Comparison of ENCODE assay signal across 13 cellular contexts in the genomic region with DNA sequence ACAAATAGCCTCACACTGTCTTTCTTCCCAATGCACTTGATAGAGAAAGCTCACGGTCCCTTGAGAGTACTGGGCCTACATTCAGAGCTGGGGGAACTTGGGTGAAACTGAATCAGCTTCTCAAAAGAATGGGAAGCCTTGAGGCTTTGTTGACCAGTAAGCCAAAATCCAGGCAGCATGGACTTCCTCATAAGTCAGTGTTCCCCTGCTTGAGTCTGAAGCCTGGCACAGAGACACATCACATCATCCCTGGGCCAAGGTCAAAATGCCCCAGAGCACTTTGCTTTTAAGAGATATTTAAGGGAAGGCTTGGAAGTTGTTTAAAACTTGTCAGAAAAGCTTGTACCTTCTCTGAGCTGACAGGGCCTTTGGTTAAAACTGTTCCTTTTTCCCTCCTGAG.
DNase-seq lines count a peak whose midpoint lies in the region; TF ChIP-seq lines count a peak whose summit lies in the region.
"Had no signal": no experiment of that assay in that cellular context is flagged by ENCODE, and none has a peak within 500 bp of the region (broad histone marks: within the 10 kb centered on the region; RNA-seq: fewer than 3 reads in every experiment).

No MANE protein-coding gene starts in this region.

- CTCF ChIA-PET in activated CD4-positive, alpha-beta memory T cell treated with anti-CD3 and anti-CD28 coated beads, Interleukin-2, amount 10 ng/mL, durations not matched to agents 7 days and 5 days (lab: Charles Lee) = no interaction called here

- H3K4me3 ChIP-seq in ovary = no peak overlapping the region
- peak overlapping the region in 1 of 8 donors; percentile 2 for H3K4me3 ChIP-seq in spleen
- H3K4me3 ChIP-seq: A549; BLaER1 treated with 17β-estradiol and CSF1 and Interleukin-3, amounts not matched to agents 10 nM and 100 nM had no signal

- H3K4me1 ChIP-seq in ovary (ENCODE audit: insufficient read depth) (no peaks in the 10 kb centered on the region), spleen (no peaks in the 10 kb centered on the region)
- H3K4me1 ChIP-seq: A549 had no signal

- TF ChIP-seq EP300 in ovary (IDR thresholded peaks at IDR 0.05) = no peak

- intact Hi-C loops in ovary (cut with DNase I) = no loop called here
- intact Hi-C loops in spleen (cut with DNase I; ENCODE audit: low total_unique reads) = no loop called here

- H3K9me3 ChIP-seq in ovary (no peaks in the 10 kb centered on the region), spleen (no peaks in the 10 kb centered on the region)
- H3K9me3 ChIP-seq: A549; BLaER1 treated with 17β-estradiol and CSF1 and Interleukin-3, amounts not matched to agents 10 nM and 100 nM had no signal

- no peak overlapping the region for H3K4me3 Mint-ChIP-seq in activated CD4-positive, alpha-beta memory T cell treated with anti-CD3 and anti-CD28 coated beads, Interleukin-2, amount 10 ng/mL, durations not matched to agents 7 days and 5 days
- no peak overlapping the region for H3K4me3 Mint-ChIP-seq in progenitor cell of endocrine pancreas (ENCODE audit: low read depth)
- H3K4me3 Mint-ChIP-seq: CD4-positive, CD25-positive, alpha-beta regulatory T cell; H9; IgD-negative memory B cell had no signal

- no peak overlapping the region for H3K27ac Mint-ChIP-seq in activated CD4-positive, alpha-beta memory T cell treated with anti-CD3 and anti-CD28 coated beads, Interleukin-2, amount 10 ng/mL, durations not matched to agents 7 days and 5 days
- no peak overlapping the region for H3K27ac Mint-ChIP-seq in progenitor cell of endocrine pancreas
- H3K27ac Mint-ChIP-seq: CD4-positive, CD25-positive, alpha-beta regulatory T cell; H9; IgD-negative memory B cell had no signal

- H3K4me1 Mint-ChIP-seq in activated CD4-positive, alpha-beta memory T cell treated with anti-CD3 and anti-CD28 coated beads, Interleukin-2, amount 10 ng/mL, durations not matched to agents 7 days and 5 days = no peaks in the 10 kb centered on the region
- peaks cover 13% of the 10 kb centered on the region for H3K4me1 Mint-ChIP-seq in progenitor cell of endocrine pancreas (ENCODE audit: low read depth)
- H3K4me1 Mint-ChIP-seq: CD4-positive, CD25-positive, alpha-beta regulatory T cell; IgD-negative memory B cell had no signal

- no peaks in the 10 kb centered on the region for H3K27me3 Mint-ChIP-seq in activated CD4-positive, alpha-beta memory T cell treated with anti-CD3 and anti-CD28 coated beads, Interleukin-2, amount 10 ng/mL, durations not matched to agents 7 days and 5 days
- H3K27me3 Mint-ChIP-seq in progenitor cell of endocrine pancreas = peaks cover 16% of the 10 kb centered on the region
- H3K27me3 Mint-ChIP-seq: CD4-positive, CD25-positive, alpha-beta regulatory T cell; IgD-negative memory B cell had no signal

- no peaks in the 10 kb centered on the region for H3K27me3 ChIP-seq in ovary
- no peaks in the 10 kb centered on the region for H3K27me3 ChIP-seq in spleen (replicated peaks in 1 of 7)
- H3K27me3 ChIP-seq: BLaER1 treated with 17β-estradiol and CSF1 and Interleukin-3, amounts not matched to agents 10 nM and 100 nM had no signal

- no peaks in the 10 kb centered on the region for H3K36me3 ChIP-seq in ovary
- H3K36me3 ChIP-seq in spleen = no peaks in the 10 kb centered on the region
- H3K36me3 ChIP-seq: BLaER1 treated with 17β-estradiol and CSF1 and Interleukin-3, amounts not matched to agents 10 nM and 100 nM had no signal

- H3K27ac ChIP-seq in cingulate gyrus (ENCODE audit: low read depth, low read length) = peak overlapping the region; percentile 21
- H3K27ac ChIP-seq in ovary = no peak overlapping the region
- H3K27ac ChIP-seq in spleen = no peak overlapping the region
- H3K27ac ChIP-seq: A549; BLaER1 treated with 17β-estradiol and CSF1 and Interleukin-3, amounts not matched to agents 10 nM and 100 nM had no signal

- WGBS in ovary, 3 donors = 58 to 71% (median 68%) methylated on average over 1 of the region's 1 CpG
- 58 to 75% (median 68%) methylated on average over 1 of the region's 1 CpG for WGBS in spleen, 5 donors

- DNase-seq in MV-4-11 (lab: John Stamatoyannopoulos, UW) (peak; percentile 18), ovary (peak in 3 of 5 donors; percentile 26 to 46 (median 46)), spleen (no peak), progenitor cell of endocrine pancreas (ENCODE audit: low spot score, unreplicated experiment) (no peak)
- no peak for DNase-seq in activated CD4-positive, alpha-beta memory T cell treated with anti-CD3 and anti-CD28 coated beads, Interleukin-2, amount 10 ng/mL, durations not matched to agents 7 days and 5 days
- DNase-seq in activated CD8-positive, alpha-beta memory T cell treated with anti-CD3 and anti-CD28 coated beads, Interleukin-2, amount 50 U/mL, for 48 hours = no peak
- DNase-seq: CD4-positive, CD25-positive, alpha-beta regulatory T cell; DMS53; H9 had no signal

- no peak for TF ChIP-seq POLR2A in ovary (IDR thresholded peaks at IDR 0.05)
- TF ChIP-seq POLR2A in spleen (IDR thresholded peaks at IDR 0.05) = no peak

- H3K9me3 Mint-ChIP-seq in activated CD4-positive, alpha-beta memory T cell treated with anti-CD3 and anti-CD28 coated beads, Interleukin-2, amount 10 ng/mL, durations not matched to agents 7 days and 5 days = no peaks in the 10 kb centered on the region
- H3K9me3 Mint-ChIP-seq in progenitor cell of endocrine pancreas (ENCODE audit: low read depth) = no peaks in the 10 kb centered on the region
- H3K9me3 Mint-ChIP-seq: H9 had no signal

- POLR2A ChIA-PET in activated CD4-positive, alpha-beta memory T cell treated with anti-CD3 and anti-CD28 coated beads, Interleukin-2, amount 10 ng/mL, durations not matched to agents 7 days and 5 days (lab: Charles Lee) = no interaction called here

- no peaks in the 10 kb centered on the region for H3K36me3 Mint-ChIP-seq in activated CD4-positive, alpha-beta memory T cell treated with anti-CD3 and anti-CD28 coated beads, Interleukin-2, amount 10 ng/mL, durations not matched to agents 7 days and 5 days (ENCODE audit: low read depth)
- no peaks in the 10 kb centered on the region for H3K36me3 Mint-ChIP-seq in progenitor cell of endocrine pancreas (ENCODE audit: insufficient read depth)
- H3K36me3 Mint-ChIP-seq: CD4-positive, CD25-positive, alpha-beta regulatory T cell; IgD-negative memory B cell had no signal

- TF ChIP-seq CTCF in ovary (IDR thresholded peaks at IDR 0.05) (no peak), spleen (IDR thresholded peaks at IDR 0.05 in 8 of 11, conservative IDR thresholded peaks at IDR 0.05 in 3 of 11) (no peak), progenitor cell of endocrine pancreas (IDR thresholded peaks at IDR 0.05; ENCODE audit: unreplicated experiment) (no peak)

Comparison
In these comparisons a context has a peak if more than half of its experiments do, and no peak if none do; other contexts are left out.
1. DNase-seq: peak in MV-4-11 (single experiment) and ovary (3 of 5); none in spleen (single experiment), activated CD4-positive, alpha-beta memory T cell treated with anti-CD3 and anti-CD28 coated beads, Interleukin-2, amount 10 ng/mL, durations not matched to agents 7 days and 5 days (single experiment), progenitor cell of endocrine pancreas (single experiment) and activated CD8-positive, alpha-beta memory T cell treated with anti-CD3 and anti-CD28 coated beads, Interleukin-2, amount 50 U/mL, for 48 hours (single experiment).